Comparison of ENCODE assay signal across 19 cellular contexts in the genomic region with DNA sequence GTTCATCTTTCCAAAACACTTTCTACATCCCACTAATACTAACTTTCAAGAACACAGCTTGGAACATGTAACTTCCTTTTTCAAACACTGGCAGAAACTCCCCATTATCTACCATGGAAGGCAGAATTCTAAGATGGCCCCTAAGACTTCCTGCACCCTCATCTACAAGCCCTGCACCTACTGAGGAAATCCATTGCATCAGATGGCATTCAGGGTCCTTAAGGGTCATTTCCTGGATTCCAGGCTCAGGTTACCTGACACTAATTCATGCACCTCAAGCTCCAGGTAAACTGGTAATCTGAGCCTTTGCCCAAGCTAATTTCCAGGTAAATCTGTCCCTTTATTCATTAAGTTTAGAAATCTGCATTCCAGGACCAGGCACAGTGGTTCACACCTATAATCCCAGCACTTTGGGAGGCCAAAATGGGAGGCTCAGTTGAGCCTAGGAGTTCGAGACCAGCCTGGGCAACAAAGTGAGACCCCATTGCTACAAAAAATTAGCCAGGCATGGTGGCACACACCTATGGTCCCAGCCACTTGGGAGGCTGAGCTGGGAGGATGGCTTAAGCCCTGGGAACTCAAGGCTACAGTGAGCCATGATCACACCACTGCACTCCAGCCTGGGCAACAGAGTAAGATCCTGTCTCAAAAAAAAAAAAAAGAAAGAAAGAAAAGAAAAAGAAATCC.
DNase-seq lines count a peak whose midpoint lies in the region; ATAC-seq and TF ChIP-seq lines count a peak whose summit lies in the region.
"Had no signal": no experiment of that assay in that cellular context is flagged by ENCODE, and none has a peak within 500 bp of the region (broad histone marks: within the 10 kb centered on the region; RNA-seq: fewer than 3 reads in every experiment).

No MANE protein-coding gene starts in this region.

- TF ChIP-seq POLR2A in IMR-90 (IDR thresholded peaks at IDR 0.05; ENCODE audit: low read depth, low read length) (no peak), ovary (IDR thresholded peaks at IDR 0.05) (no peak)

- H2AFZ ChIP-seq in IMR-90 (replicated peaks; ENCODE audit: low read length, poor library complexity), result no peak overlapping the region
- H2AFZ ChIP-seq in smooth muscle cell (ENCODE audit: low read depth), result no peak overlapping the region

- H3K4me3 Mint-ChIP-seq in endothelial cell (ENCODE audit: unreplicated experiment), result peak overlapping the region; percentile 35

- peaks cover 55% of the 10 kb centered on the region for H3K4me1 Mint-ChIP-seq in endothelial cell (ENCODE audit: unreplicated experiment)

- no peaks in the 10 kb centered on the region for H3K9me3 Mint-ChIP-seq in endothelial cell (ENCODE audit: unreplicated experiment)

- H3K9me3 ChIP-seq in IMR-90 (ENCODE audit: control insufficient read depth, insufficient read depth, low read length) (no peaks in the 10 kb centered on the region), RWPE2 (ENCODE audit: severe bottlenecking) (no peaks in the 10 kb centered on the region), smooth muscle cell (replicated peaks; ENCODE audit: low read depth) (no peaks in the 10 kb centered on the region), ovary (no peaks in the 10 kb centered on the region)
- H3K9me3 ChIP-seq: BE2C, esophagus squamous epithelium, neutrophil, transverse colon had no signal

- H4K8ac ChIP-seq in IMR-90 (ENCODE audit: low read depth in 2 of 2, low read length in 2 of 2), result no peak overlapping the region

- peak overlapping the region; percentile 35; the same call in 1 of the 2 replicates for H4K91ac ChIP-seq in IMR-90 (ENCODE audit: insufficient read depth, low read depth, low read length)

- H3K4me3 ChIP-seq in IMR-90 (ENCODE audit: insufficient read depth, low read depth, low read length) (no peak overlapping the region), RWPE2 (ENCODE audit: severe bottlenecking) (no peak overlapping the region), rectal smooth muscle tissue (ENCODE audit: low read length) (no peak overlapping the region), smooth muscle cell (no peak overlapping the region), ovary (no peak overlapping the region)
- H3K4me3 ChIP-seq: esophagus squamous epithelium, transverse colon had no signal

- H2BK20ac ChIP-seq in IMR-90 (ENCODE audit: low read depth, low read length), result no peak overlapping the region; the same call in 1 of the 2 replicates

- H3F3A ChIP-seq in smooth muscle cell (ENCODE audit: low read depth), result no peaks in the 10 kb centered on the region

- H3K56ac ChIP-seq in IMR-90 (ENCODE audit: extremely low read depth, insufficient read depth, low read length), result no peak overlapping the region

- H3K9ac ChIP-seq in IMR-90 (ENCODE audit: low read depth, low read length), result no peak overlapping the region
- H3K9ac ChIP-seq in rectal smooth muscle tissue (ENCODE audit: low read length), result no peak overlapping the region
- no peak overlapping the region for H3K9ac ChIP-seq in smooth muscle cell (ENCODE audit: low read depth)

- DNase-seq in IMR-90, result no peak
- DNase-seq in RWPE2 (ENCODE audit: low spot score), result no peak
- DNase-seq in endothelial cell (ENCODE audit: low spot score), result no peak
- DNase-seq in smooth muscle cell (lab: John Stamatoyannopoulos, UW; ENCODE audit: unreplicated experiment), result no peak
- no peak for DNase-seq in ovary
- DNase-seq in cerebellar nuclear complex (lab: John Stamatoyannopoulos, UW), result no peak
- no peak for DNase-seq in amniotic stem cell (lab: John Stamatoyannopoulos, UW)
- DNase-seq: activated effector memory CD4-positive, alpha-beta T cell treated with anti-CD3 and anti-CD28 coated beads, Interleukin-2, amount 50 U/mL, for 16 hours; BE2C; esophagus squamous epithelium; H7; Kasumi-1; kidney; midbrain; NCI-H1417; transverse colon had no signal

- peak overlapping the region; percentile 39 for H2BK5ac ChIP-seq in IMR-90 (ENCODE audit: low read depth, low read length, poor library complexity, severe bottlenecking)

- no TSS peak for BruUV-seq in IMR-90 (replicated peaks; lab: Mats Ljungman, UMichigan)

- peak overlapping the region; percentile 76 for H3K27ac Mint-ChIP-seq in endothelial cell (ENCODE audit: unreplicated experiment)

- H2AK5ac ChIP-seq in IMR-90 (ENCODE audit: low read depth, low read length), result no peak overlapping the region

- no peak overlapping the region for H3K4ac ChIP-seq in IMR-90 (ENCODE audit: low read depth, low read length)

- H3K23ac ChIP-seq in IMR-90 (ENCODE audit: low read depth, low read length), result no peak overlapping the region

- H3K27me3 ChIP-seq in IMR-90 (ENCODE audit: control insufficient read depth, insufficient read depth, low read length) (peaks cover 2% of the 10 kb centered on the region; the same call in 1 of the 2 replicates), RWPE2 (ENCODE audit: insufficient read depth, poor library complexity, severe bottlenecking) (no peaks in the 10 kb centered on the region), rectal smooth muscle tissue (ENCODE audit: control insufficient read depth, insufficient read depth, low read length) (no peaks in the 10 kb centered on the region), smooth muscle cell (ENCODE audit: low read depth) (no peaks in the 10 kb centered on the region), ovary (no peaks in the 10 kb centered on the region)
- H3K27me3 ChIP-seq: BE2C, esophagus squamous epithelium, neutrophil, transverse colon had no signal

- dilution Hi-C loops in IMR-90 (cut with HindIII; ENCODE audit: low sequenced_read_pairs, unreplicated experiment), result no loop called here

- intact Hi-C loops in IMR-90 (cut with micrococcal nuclease), result no loop called here
- intact Hi-C loops in ovary (cut with DNase I), result no loop called here

- TF ChIP-seq EP300 in ovary (IDR thresholded peaks at IDR 0.05), result no peak

- H3K27ac ChIP-seq in IMR-90 (ENCODE audit: insufficient read depth, low read length), result no peak overlapping the region
- H3K27ac ChIP-seq in RWPE2 (ENCODE audit: poor library complexity, severe bottlenecking), result peak overlapping the region; percentile 95
- peak overlapping the region; percentile 3 for H3K27ac ChIP-seq in rectal smooth muscle tissue (ENCODE audit: low read depth, low read length)
- H3K27ac ChIP-seq in smooth muscle cell (ENCODE audit: low read depth), result no peak overlapping the region
- H3K27ac ChIP-seq in ovary, result no peak overlapping the region
- H3K27ac ChIP-seq: neutrophil, VCaP had no signal

- ATAC-seq in IMR-90 (ENCODE audit: low read depth) (no peak; the same call in 1 of the 2 replicates), RWPE2 (ENCODE audit: low read depth) (peak; percentile 39)

- no CpG with 5 or more reads among the region's 1 CpG for WGBS in IMR-90 (ENCODE audit: extremely low coverage in 2 of 2, insufficient read length in 1 of 2), 2 experiments
- WGBS in smooth muscle cell (ENCODE audit: low lambda C conversion rate), result 100% methylated on average over 1 of the region's 1 CpG
- 89 to 100% (median 100%) methylated on average over 1 of the region's 1 CpG for WGBS in ovary, 3 donors

- TF ChIP-seq CTCF in IMR-90 (conservative IDR thresholded peaks at IDR 0.05; ENCODE audit: low read depth, low read length) (no peak), RWPE2 (IDR thresholded peaks at IDR 0.05; ENCODE audit: poor library complexity, severe bottlenecking) (no peak), endothelial cell (IDR thresholded peaks at IDR 0.05; ENCODE audit: unreplicated experiment) (no peak), smooth muscle cell (IDR thresholded peaks at IDR 0.05; ENCODE audit: borderline replicate concordance, insufficient read depth, poor library complexity, severe bottlenecking) (no peak), ovary (IDR thresholded peaks at IDR 0.05) (no peak)

- H3K79me2 ChIP-seq in smooth muscle cell (ENCODE audit: low read depth), result no peaks in the 10 kb centered on the region

- H3K4me2 ChIP-seq in IMR-90 (ENCODE audit: low read depth, low read length) (no peak overlapping the region), smooth muscle cell (no peak overlapping the region)

- POLR2A ChIA-PET in IMR-90 (lab: Charles Lee; ENCODE audit: unreplicated experiment), result no interaction called here

- CTCF ChIA-PET in IMR-90 (lab: Yijun Ruan, JAX), result no interaction called here

- H3K36me3 Mint-ChIP-seq in endothelial cell (ENCODE audit: low read depth, unreplicated experiment), result peaks cover 22% of the 10 kb centered on the region

- H3K4me1 ChIP-seq in IMR-90 (ENCODE audit: control insufficient read depth, insufficient read depth, low read length) (peaks cover 7% of the 10 kb centered on the region), RWPE2 (ENCODE audit: insufficient read depth, poor library complexity, severe bottlenecking) (peaks cover 44% of the 10 kb centered on the region), rectal smooth muscle tissue (ENCODE audit: control insufficient read depth, insufficient read depth, low read length) (peaks cover 24% of the 10 kb centered on the region), smooth muscle cell (ENCODE audit: low read depth) (no peaks in the 10 kb centered on the region), ovary (ENCODE audit: insufficient read depth) (peaks cover 10% of the 10 kb centered on the region)

- H3K79me1 ChIP-seq in IMR-90 (ENCODE audit: low read depth in 1 of 2, low read length in 2 of 2), result no peaks in the 10 kb centered on the region

- H3K14ac ChIP-seq in IMR-90 (replicated peaks; ENCODE audit: low read depth, low read length), result no peak overlapping the region

- H3K36me3 ChIP-seq in IMR-90 (ENCODE audit: control insufficient read depth, insufficient read depth, low read length), result no peaks in the 10 kb centered on the region
- H3K36me3 ChIP-seq in RWPE2 (ENCODE audit: low read depth), result peaks cover 13% of the 10 kb centered on the region
- H3K36me3 ChIP-seq in rectal smooth muscle tissue (ENCODE audit: control insufficient read depth, insufficient read depth, low read length), result no peaks in the 10 kb centered on the region
- H3K36me3 ChIP-seq in smooth muscle cell (ENCODE audit: low read depth), result no peaks in the 10 kb centered on the region
- no peaks in the 10 kb centered on the region for H3K36me3 ChIP-seq in ovary
- H3K36me3 ChIP-seq: BE2C, esophagus squamous epithelium, neutrophil, transverse colon had no signal

- H3K9me1 ChIP-seq in IMR-90 (ENCODE audit: insufficient read depth, low read length), result no peaks in the 10 kb centered on the region

- peaks cover 6% of the 10 kb centered on the region for H3K27me3 Mint-ChIP-seq in endothelial cell (ENCODE audit: unreplicated experiment)

- H3K18ac ChIP-seq in IMR-90 (ENCODE audit: low read depth, low read length), result peak overlapping the region; percentile 43; the same call in 1 of the 2 replicates

- H4K5ac ChIP-seq in IMR-90 (ENCODE audit: low read depth, low read length), result no peak overlapping the region; the same call in 1 of the 2 replicates

- in situ Hi-C loops in IMR-90 (cut with MboI; ENCODE audit: low sequenced_read_pairs), result no loop called here

- no peak overlapping the region for H2AK9ac ChIP-seq in IMR-90 (replicated peaks; ENCODE audit: low read depth, low read length, poor library complexity)

- H2BK15ac ChIP-seq in IMR-90 (ENCODE audit: low read depth, low read length), result no peak overlapping the region

- H2BK120ac ChIP-seq in IMR-90 (ENCODE audit: low read depth, low read length), result peak overlapping the region; percentile 22; the same call in 1 of the 2 replicates

- H4K20me1 ChIP-seq in IMR-90 (ENCODE audit: insufficient read depth, low read length) (no peaks in the 10 kb centered on the region), smooth muscle cell (ENCODE audit: low read depth) (no peaks in the 10 kb centered on the region)

- TF ChIP-seq RAD21 in IMR-90 (IDR thresholded peaks at IDR 0.05; ENCODE audit: low read length), result no peak

Comparison
In these comparisons a context has a peak if more than half of its experiments do, and no peak if none do; other contexts are left out.
1. H3K27ac ChIP-seq: peak in RWPE2 (single experiment) and rectal smooth muscle tissue (single experiment); none in IMR-90 (single experiment), smooth muscle cell (single experiment) and ovary (0 of 2).